In the genomic region with DNA sequence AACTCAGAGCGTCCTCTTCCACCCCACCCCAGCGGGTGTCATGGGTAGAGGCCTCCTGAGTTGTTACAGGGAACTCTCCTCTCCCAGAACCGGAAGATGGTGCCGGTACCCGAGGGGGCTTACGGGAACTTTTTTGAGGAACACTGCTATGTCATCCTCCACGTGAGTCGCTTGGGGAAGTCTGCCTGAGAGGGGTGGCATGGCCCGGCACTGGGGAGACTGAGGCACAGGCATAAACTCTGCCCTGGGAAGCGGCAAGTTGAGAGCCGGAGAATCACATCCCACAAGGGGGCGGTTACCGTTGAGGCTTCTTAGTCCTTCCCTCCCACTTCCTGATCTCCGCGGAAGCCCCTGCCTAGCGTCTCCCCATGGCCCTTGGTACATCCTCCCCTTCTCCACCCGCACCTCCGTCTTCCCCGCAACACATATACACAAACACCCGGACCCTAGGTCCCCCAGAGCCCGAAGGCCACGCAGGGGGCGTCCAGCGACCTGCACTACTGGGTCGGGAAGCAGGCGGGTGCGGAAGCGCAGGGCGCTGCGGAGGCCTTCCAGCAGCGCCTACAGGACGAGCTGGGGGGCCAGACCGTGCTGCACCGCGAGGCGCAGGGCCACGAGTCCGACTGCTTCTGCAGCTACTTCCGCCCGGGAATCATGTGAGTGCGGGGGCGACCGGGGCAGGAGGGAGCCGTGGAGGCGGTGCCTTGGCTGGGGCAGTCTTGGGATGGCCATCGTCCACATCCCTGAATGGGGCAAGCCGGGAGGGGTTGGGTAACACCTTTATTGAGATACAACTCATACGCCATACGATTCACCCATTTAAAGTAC, we compare ENCODE assay signal across 1 cellular context.
A peak's percentile ranks its signal among the peaks of the same experiment; 100 is the strongest.
TF ChIP-seq lines count a peak whose summit lies in the region.

No MANE protein-coding gene starts in this region.

TF ChIP-seq in K562, 482 proteins besides CTCF, POLR2A, EP300 and RAD21 (continues in another document):
- TF ChIP-seq RBM17 (IDR thresholded peaks at IDR 0.05; ENCODE audit: borderline replicate concordance, low read depth, low read length) (no peak), STAT5A (IDR thresholded peaks at IDR 0.05; ENCODE audit: borderline replicate concordance, low read length) (no peak), ZNF316 (IDR thresholded peaks at IDR 0.05) (peak; percentile 52; the same call in 1 of the 2 replicates), EWSR1 (IDR thresholded peaks at IDR 0.05; ENCODE audit: borderline replicate concordance, low read depth, partially characterized antibody) (no peak), XRCC5 (IDR thresholded peaks at IDR 0.05; ENCODE audit: low read depth, low read length) (no peak), ZFP1 (CRISPR knock-in tag; IDR thresholded peaks at IDR 0.05) (no peak), E2F3 (CRISPR knock-in tag; IDR thresholded peaks at IDR 0.05) (peak; percentile 73), HDAC8 (tag; IDR thresholded peaks at IDR 0.05) (peak; percentile 83; the same call in 1 of the 2 replicates), ZNF707 (CRISPR knock-in tag; conservative IDR thresholded peaks at IDR 0.05) (no peak), ZBTB8A (IDR thresholded peaks at IDR 0.05; ENCODE audit: partially characterized antibody) (no peak), CBFA2T2 (conservative IDR thresholded peaks at IDR 0.05) (peak; percentile 21; the same call in 1 of the 2 replicates), ARNT (IDR thresholded peaks at IDR 0.05) (peak in 1 of 2 experiments; percentile 76; a peak in 2 of 4 replicates), BCLAF1 (IDR thresholded peaks at IDR 0.05; ENCODE audit: borderline replicate concordance in 1 of 2, control insufficient read depth in 1 of 2, low read depth in 2 of 2, low read length in 1 of 2) (0 out of 4 replicates have a peak, but pooled peaks of 1 of the 2 experiments have one; percentile 55), GATAD2A (IDR thresholded peaks at IDR 0.05) (peak; percentile 73; the same call in 1 of the 2 replicates), SREBF1 (IDR thresholded peaks at IDR 0.05; ENCODE audit: borderline replicate concordance, low read depth, low read length) (no peak), PURB (CRISPR knock-in tag; IDR thresholded peaks at IDR 0.05; ENCODE audit: low read depth) (no peak), MEF2A (IDR thresholded peaks at IDR 0.05; ENCODE audit: control insufficient read depth, low read depth, low read length) (no peak), CREM (IDR thresholded peaks at IDR 0.05; ENCODE audit: low read depth) (peak; percentile 74), MED1 (CRISPR knock-in tag; IDR thresholded peaks at IDR 0.05; ENCODE audit: borderline replicate concordance) (no peak), USF1 (CRISPR knock-in tag; IDR thresholded peaks at IDR 0.05) (peak; percentile 72), ELF1 (tag; IDR thresholded peaks at IDR 0.05) (peak; percentile 97), HNRNPL (IDR thresholded peaks at IDR 0.05; ENCODE audit: low read depth, low read length) (0 out of 2 replicates have a peak, but pooled peaks have one; percentile 50), FOXO4 (CRISPR knock-in tag; IDR thresholded peaks at IDR 0.05) (no peak), ATF3 (IDR thresholded peaks at IDR 0.05) (no peak; the same call in 1 of the 2 replicates), ATF3 (CRISPR knock-in tag; conservative IDR thresholded peaks at IDR 0.05) (no peak), ESRRB (CRISPR knock-in tag; IDR thresholded peaks at IDR 0.05; ENCODE audit: borderline replicate concordance) (peak; percentile 81; the same call in 1 of the 2 replicates), HSF4 (CRISPR knock-in tag; IDR thresholded peaks at IDR 0.05; ENCODE audit: borderline replicate concordance) (no peak), HDGF (IDR thresholded peaks at IDR 0.05) (peak; percentile 29; the same call in 1 of the 2 replicates), CBFB (CRISPR knock-in tag; IDR thresholded peaks at IDR 0.05) (no peak), SIX5 (IDR thresholded peaks at IDR 0.05; ENCODE audit: borderline replicate concordance in 1 of 2, insufficient read depth in 1 of 2, low read depth in 1 of 2, low read length in 2 of 2) (no peak), SMARCA4 (IDR thresholded peaks at IDR 0.05) (no peak; the same call in 1 of the 2 replicates), CTBP1 (IDR thresholded peaks at IDR 0.05; ENCODE audit: borderline replicate concordance) (peak; percentile 88), ZNF224 (CRISPR knock-in tag; IDR thresholded peaks at IDR 0.05) (peak; percentile 89), HMGXB4 (CRISPR knock-in tag; IDR thresholded peaks at IDR 0.05) (0 out of 2 replicates have a peak, but pooled peaks have one; percentile 53), SUPT5H (IDR thresholded peaks at IDR 0.05) (peak; percentile 98)
- TF ChIP-seq, protein P1, sequence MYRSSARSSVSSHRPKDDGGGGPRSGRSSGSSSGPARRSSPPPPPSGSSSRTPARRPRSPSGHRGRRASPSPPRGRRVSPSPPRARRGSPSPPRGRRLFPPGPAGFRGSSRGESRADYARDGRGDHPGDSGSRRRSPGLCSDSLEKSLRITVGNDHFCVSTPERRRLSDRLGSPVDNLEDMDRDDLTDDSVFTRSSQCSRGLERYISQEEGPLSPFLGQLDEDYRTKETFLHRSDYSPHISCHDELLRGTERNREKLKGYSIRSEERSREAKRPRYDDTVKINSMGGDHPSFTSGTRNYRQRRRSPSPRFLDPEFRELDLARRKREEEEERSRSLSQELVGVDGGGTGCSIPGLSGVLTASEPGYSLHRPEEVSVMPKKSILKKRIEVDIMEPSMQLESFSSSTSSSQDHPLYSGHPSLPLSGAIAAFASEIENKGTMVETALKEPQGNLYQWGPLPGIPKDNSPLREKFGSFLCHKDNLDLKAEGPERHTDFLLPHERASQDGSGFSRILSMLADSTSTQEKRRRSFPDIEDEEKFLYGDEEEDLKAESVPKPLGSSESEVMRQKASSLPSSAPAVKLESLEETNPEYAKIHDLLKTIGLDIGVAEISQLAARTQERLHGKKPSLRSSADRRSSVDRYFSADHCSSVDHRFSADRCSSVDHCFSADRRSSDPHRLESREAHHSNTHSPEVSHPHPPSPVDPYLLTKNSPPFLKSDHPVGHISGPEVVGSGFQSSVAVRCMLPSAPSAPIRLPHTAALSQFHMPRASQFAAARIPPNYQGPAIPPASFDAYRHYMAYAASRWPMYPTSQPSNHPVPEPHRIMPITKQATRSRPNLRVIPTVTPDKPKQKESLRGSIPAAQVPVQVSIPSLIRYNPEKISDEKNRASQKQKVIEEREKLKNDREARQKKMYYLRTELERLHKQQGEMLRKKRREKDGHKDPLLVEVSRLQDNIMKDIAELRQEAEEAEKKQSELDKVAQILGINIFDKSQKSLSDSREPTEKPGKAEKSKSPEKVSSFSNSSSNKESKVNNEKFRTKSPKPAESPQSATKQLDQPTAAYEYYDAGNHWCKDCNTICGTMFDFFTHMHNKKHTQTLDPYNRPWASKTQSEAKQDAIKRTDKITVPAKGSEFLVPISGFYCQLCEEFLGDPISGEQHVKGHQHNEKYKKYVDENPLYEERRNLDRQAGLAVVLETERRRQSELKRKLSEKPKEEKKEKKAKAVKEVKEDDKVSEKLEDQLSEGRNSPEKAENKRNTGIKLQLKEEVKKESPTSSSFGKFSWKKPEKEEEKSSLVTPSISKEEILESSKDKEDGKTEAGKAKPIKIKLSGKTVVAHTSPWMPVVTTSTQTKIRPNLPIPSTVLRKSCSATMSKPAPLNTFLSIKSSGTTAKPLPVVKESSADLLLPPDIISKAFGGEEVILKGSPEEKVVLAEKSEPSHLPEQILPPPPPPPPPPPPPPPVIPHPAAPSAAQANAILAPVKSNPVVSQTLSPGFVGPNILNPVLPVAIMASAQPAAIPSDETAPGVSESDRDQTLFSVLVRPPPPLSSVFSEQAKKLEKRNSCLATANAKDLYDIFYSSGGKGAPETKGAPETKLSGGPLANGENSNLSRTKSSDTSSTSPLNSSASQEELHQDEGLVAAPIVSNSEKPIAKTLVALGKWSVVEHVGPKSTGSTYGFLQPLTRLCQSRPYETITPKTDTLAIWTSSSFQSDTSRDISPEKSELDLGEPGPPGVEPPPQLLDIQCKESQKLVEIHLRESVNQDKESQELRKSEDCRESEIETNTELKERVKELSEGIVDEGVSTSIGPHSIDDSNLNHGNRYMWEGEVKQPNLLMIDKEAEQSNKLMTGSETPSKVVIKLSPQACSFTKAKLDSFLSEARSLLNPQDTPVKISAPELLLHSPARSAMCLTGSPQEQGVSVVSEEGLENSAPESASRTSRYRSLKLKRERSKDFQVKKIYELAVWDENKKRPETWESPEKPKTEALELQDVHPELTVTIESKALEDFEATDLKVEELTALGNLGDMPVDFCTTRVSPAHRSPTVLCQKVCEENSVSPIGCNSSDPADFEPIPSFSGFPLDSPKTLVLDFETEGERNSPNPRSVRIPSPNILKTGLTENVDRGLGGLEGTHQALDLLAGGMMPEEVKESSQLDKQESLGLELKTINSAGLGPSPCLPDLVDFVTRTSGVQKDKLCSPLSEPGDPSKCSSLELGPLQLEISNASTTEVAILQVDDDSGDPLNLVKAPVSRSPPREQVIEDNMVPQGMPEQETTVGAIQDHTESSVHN (IDR thresholded peaks at IDR 0.05; ENCODE audit: borderline replicate concordance in 1 of 2, low read depth in 1 of 2) = peak in 1 of 2 experiments; percentile 14; a peak in 1 of 4 replicates
- TF ChIP-seq, protein P2, sequence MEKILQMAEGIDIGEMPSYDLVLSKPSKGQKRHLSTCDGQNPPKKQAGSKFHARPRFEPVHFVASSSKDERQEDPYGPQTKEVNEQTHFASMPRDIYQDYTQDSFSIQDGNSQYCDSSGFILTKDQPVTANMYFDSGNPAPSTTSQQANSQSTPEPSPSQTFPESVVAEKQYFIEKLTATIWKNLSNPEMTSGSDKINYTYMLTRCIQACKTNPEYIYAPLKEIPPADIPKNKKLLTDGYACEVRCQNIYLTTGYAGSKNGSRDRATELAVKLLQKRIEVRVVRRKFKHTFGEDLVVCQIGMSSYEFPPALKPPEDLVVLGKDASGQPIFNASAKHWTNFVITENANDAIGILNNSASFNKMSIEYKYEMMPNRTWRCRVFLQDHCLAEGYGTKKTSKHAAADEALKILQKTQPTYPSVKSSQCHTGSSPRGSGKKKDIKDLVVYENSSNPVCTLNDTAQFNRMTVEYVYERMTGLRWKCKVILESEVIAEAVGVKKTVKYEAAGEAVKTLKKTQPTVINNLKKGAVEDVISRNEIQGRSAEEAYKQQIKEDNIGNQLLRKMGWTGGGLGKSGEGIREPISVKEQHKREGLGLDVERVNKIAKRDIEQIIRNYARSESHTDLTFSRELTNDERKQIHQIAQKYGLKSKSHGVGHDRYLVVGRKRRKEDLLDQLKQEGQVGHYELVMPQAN (IDR thresholded peaks at IDR 0.05; ENCODE audit: borderline replicate concordance) = peak; percentile 93
- TF ChIP-seq, protein P3, sequence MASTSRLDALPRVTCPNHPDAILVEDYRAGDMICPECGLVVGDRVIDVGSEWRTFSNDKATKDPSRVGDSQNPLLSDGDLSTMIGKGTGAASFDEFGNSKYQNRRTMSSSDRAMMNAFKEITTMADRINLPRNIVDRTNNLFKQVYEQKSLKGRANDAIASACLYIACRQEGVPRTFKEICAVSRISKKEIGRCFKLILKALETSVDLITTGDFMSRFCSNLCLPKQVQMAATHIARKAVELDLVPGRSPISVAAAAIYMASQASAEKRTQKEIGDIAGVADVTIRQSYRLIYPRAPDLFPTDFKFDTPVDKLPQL (IDR thresholded peaks at IDR 0.05; ENCODE audit: extremely low read depth, insufficient read length) = no peak
